In the genomic region with DNA sequence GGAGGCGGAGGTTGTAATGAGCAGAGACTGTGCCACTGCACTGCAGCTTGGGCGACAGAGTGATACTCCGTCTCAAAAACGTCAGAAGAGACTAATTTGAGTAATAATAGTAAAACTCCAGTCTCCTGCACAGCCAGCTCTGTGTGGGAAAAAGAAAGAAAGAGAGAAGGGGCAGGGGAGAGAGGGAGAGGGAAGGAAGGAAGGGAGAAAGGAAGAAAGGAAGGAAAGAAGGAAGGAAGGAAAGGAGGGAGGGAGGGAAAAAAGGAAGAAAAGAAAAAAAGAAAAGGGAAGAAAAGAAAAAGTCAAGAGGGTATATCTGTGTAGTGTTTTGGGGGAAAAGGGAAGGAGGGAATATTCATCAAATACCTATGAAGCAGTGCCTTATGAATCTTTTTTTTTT, we compare ENCODE assay signal across 27 cellular contexts. TPM values are rescaled to one million over a fixed set of nuclear protein-coding genes. Genes with fewer than 3 reads are reported as not detected.
"Had no signal": no experiment of that assay in that cellular context is flagged by ENCODE, and none has a peak within 500 bp of the region (broad histone marks: within the 10 kb centered on the region; RNA-seq: fewer than 3 reads in every experiment).

No MANE protein-coding gene starts in this region.

- H3K9me3 ChIP-seq: colonic mucosa, esophagus squamous epithelium, gastrocnemius medialis, heart right ventricle, lower lobe of right lung, mucosa of descending colon had no signal

- H3K4me3 ChIP-seq: colonic mucosa, esophagus squamous epithelium, gastrocnemius medialis, heart right ventricle, lower lobe of right lung, mucosa of descending colon had no signal

- H3K4me1 ChIP-seq: colonic mucosa, esophagus squamous epithelium, gastrocnemius medialis, heart right ventricle, lower lobe of right lung had no signal

- H3K36me3 ChIP-seq: colonic mucosa, esophagus squamous epithelium, gastrocnemius medialis, heart right ventricle, lower lobe of right lung had no signal

- DNase-seq: colonic mucosa; cortex of kidney; effector CD8-positive, alpha-beta T cell; effector memory CD8-positive, alpha-beta T cell; endodermal cell; erythroblast; esophagus squamous epithelium; foreskin fibroblast; foreskin melanocyte; gastrocnemius medialis; glutamatergic neuron; head of caudate nucleus; heart right ventricle; hippocampal formation; left cardiac atrium; left ventricle myocardium superior; lower lobe of right lung; mesenchymal stem cell; mucosa of descending colon; naive B cell had no signal

- H3K27ac ChIP-seq: colonic mucosa, epithelial cell of prostate, esophagus squamous epithelium, gastrocnemius medialis, heart right ventricle, lower lobe of right lung had no signal

- ATAC-seq: effector memory CD8-positive, alpha-beta T cell; esophagus mucosa; gastrocnemius medialis; heart right ventricle; left cardiac atrium; left lobe of liver; left ventricle myocardium superior; lower lobe of right lung; mucosa of descending colon had no signal

- H3K27me3 ChIP-seq: colonic mucosa, esophagus squamous epithelium had no signal

RNA-seq across cellular contexts. Expression of a gene that starts 29.5 kb away (rescaled TPM):
- total RNA-seq: dermis microvascular lymphatic vessel endothelial cell, glomerular endothelial cell, left lobe of liver, lung microvascular endothelial cell, myocyte had no signal
